8 cellular contexts compared by ENCODE assay signal in genomic region chr10:129393812-129394211, GRCh38.
"Had no signal": no experiment of that assay in that cellular context is flagged by ENCODE, and none has a peak within 500 bp of the region (broad histone marks: within the 10 kb centered on the region; RNA-seq: fewer than 3 reads in every experiment).

No MANE protein-coding gene starts in this region.

- H3K4me1 ChIP-seq: HAP-1 had no signal

- ATAC-seq: HCT116, K562 had no signal

- DNase-seq: GM23248, GOT3, H7, HFFc6, IMR-90 had no signal

- H3K27ac ChIP-seq: GM23248 had no signal

- H3K9me3 ChIP-seq: HAP-1 had no signal

- H3K36me3 ChIP-seq: HAP-1 had no signal

- H3K4me3 ChIP-seq: GM23248, HAP-1, K562 had no signal
